ENCODE assay signal across 21 cellular contexts in the genomic region with DNA sequence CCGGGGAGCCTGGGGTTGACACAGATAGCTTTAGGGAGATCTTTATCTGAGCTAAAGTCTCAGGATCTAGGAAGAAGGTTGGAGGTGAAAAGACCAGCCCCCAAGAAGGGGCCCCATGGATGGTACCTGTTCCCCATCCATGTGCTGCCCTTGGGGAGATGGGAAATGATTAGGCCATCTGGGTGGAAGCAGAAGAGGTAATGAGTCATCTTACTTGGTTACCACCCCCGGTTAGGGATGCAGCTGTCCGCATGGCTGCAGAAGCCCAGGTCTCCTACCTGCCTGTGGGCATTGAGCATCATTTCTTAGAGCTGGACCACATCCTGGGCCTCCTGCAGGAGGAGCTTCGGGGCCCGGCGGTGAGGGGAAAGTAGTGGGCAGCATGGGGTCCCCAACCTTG. TPM values are rescaled to one million over a fixed set of nuclear protein-coding genes. Genes with fewer than 3 reads are reported as not detected.
"Had no signal": no experiment of that assay in that cellular context is flagged by ENCODE, and none has a peak within 500 bp of the region (broad histone marks: within the 10 kb centered on the region; RNA-seq: fewer than 3 reads in every experiment).

No MANE protein-coding gene starts in this region.

- H3K4me3 ChIP-seq: esophagus squamous epithelium, lung, pancreas, stomach had no signal

- DNase-seq: effector memory CD4-positive, alpha-beta T cell; esophagus squamous epithelium; foreskin fibroblast; left colon; left ventricle myocardium superior; mesenchymal stem cell; midbrain; occipital lobe; pancreas; right cardiac atrium; small intestine; stimulated activated CD4-positive, alpha-beta T cell treated with anti-CD3 and anti-CD28 coated beads, Interleukin-12 subunit alpha, Interleukin-12 subunit beta, amount 100 ng/mL, for 4 hours; stimulated activated naive CD4-positive, alpha-beta T cell; stomach; trophoblast cell had no signal

- H3K27ac Mint-ChIP-seq: natural killer cell treated with Interleukin-12 subunit alpha and Interleukin-12 subunit beta and Interleukin-15 and Interleukin-18, amount 100 ng/mL, for 72 hours; progenitor cell of endocrine pancreas had no signal

- H3K36me3 Mint-ChIP-seq: natural killer cell treated with Interleukin-12 subunit alpha and Interleukin-12 subunit beta and Interleukin-15 and Interleukin-18, amount 100 ng/mL, for 72 hours had no signal

- H3K27me3 ChIP-seq: pancreas had no signal

- H3K9me3 Mint-ChIP-seq: natural killer cell treated with Interleukin-12 subunit alpha and Interleukin-12 subunit beta and Interleukin-15 and Interleukin-18, amount 100 ng/mL, for 72 hours had no signal

- H3K27ac ChIP-seq: esophagus squamous epithelium, pancreas, stomach had no signal

- H3K4me1 ChIP-seq: pancreas had no signal

- H3K9me3 ChIP-seq: esophagus squamous epithelium, pancreas, stomach had no signal

- H3K36me3 ChIP-seq: esophagus squamous epithelium, pancreas, stomach had no signal

- ATAC-seq: left colon; left ventricle myocardium superior; natural killer cell treated with Interleukin-12 subunit alpha and Interleukin-12 subunit beta and Interleukin-15 and Interleukin-18, amount 100 ng/mL, for 72 hours; pancreas; right cardiac atrium had no signal

- H3K4me3 Mint-ChIP-seq: natural killer cell treated with Interleukin-12 subunit alpha and Interleukin-12 subunit beta and Interleukin-15 and Interleukin-18, amount 100 ng/mL, for 72 hours had no signal

RNA-seq across cellular contexts. Expression of gene CPLX3, which starts 3.1 kb away (rescaled TPM):
- total RNA-seq: epithelial cell of proximal tubule, kidney epithelial cell, lung, pancreas, progenitor cell of endocrine pancreas, urinary bladder had no signal

RNA-seq across cellular contexts. Expression of gene LMAN1L, which starts 10.7 kb away (rescaled TPM):
- total RNA-seq: epithelial cell of proximal tubule, kidney epithelial cell, occipital lobe, progenitor cell of endocrine pancreas had no signal
